Comparison of ENCODE assay signal across 26 cellular contexts in genomic region chr12:28082101-28082500, GRCh38.
"Had no signal": no experiment of that assay in that cellular context is flagged by ENCODE, and none has a peak within 500 bp of the region (broad histone marks: within the 10 kb centered on the region; RNA-seq: fewer than 3 reads in every experiment).

No MANE protein-coding gene starts in this region.

- H3K27ac Mint-ChIP-seq: activated naive CD4-positive, alpha-beta T cell treated with anti-CD3 and anti-CD28 coated beads for 36 hours; activated naive CD8-positive, alpha-beta T cell treated with anti-CD3 and anti-CD28 coated beads for 36 hours; activated T-helper 1 cell treated with anti-CD3 and anti-CD28 coated beads, Interleukin-12 subunit alpha, Interleukin-12 subunit beta, Interleukin-2, Interleukin-4 antibody, amounts not matched to agents 30 ng/mL and 10 ng/mL and 1 ng/mL, durations not matched to agents 14 hours and 24 hours and 36 hours; natural killer cell treated with Interleukin-12 subunit alpha and Interleukin-12 subunit beta and Interleukin-15 and Interleukin-18, amount 100 ng/mL, for 72 hours; stimulated activated effector memory CD8-positive, alpha-beta T cell treated with anti-CD3 and anti-CD28 coated beads, Interleukin-12 subunit alpha, Interleukin-12 subunit beta, amount 100 ng/mL, for 72 hours; stimulated activated naive CD8-positive, alpha-beta T cell treated with anti-CD3 and anti-CD28 coated beads, Interleukin-15, amount 100 ng/mL, for 72 hours; T-helper 2 cell treated with Interferon-gamma antibody and Interleukin-4, amounts not matched to agents 5 μg/mL and 100 μg/mL, for 36 hours; type B pancreatic cell had no signal

- DNase-seq: activated CD4-positive, alpha-beta T cell treated with anti-CD3 and anti-CD28 coated beads for 48 hours; activated CD4-positive, alpha-beta T cell treated with anti-CD3 and anti-CD28 coated beads, Interleukin-2, amount 50 U/mL, for 48 hours; activated CD8-positive, alpha-beta memory T cell treated with anti-CD3 and anti-CD28 coated beads, Interleukin-2, amount 50 U/mL, for 4 hours; activated effector memory CD4-positive, alpha-beta T cell treated with anti-CD3 and anti-CD28 coated beads, Interleukin-2, amount 50 U/mL, for 16 hours; activated naive CD4-positive, alpha-beta T cell treated with anti-CD3 and anti-CD28 coated beads for 36 hours; activated naive CD8-positive, alpha-beta T cell treated with anti-CD3 and anti-CD28 coated beads for 36 hours; activated T-cell treated with anti-CD3 and anti-CD28 coated beads, Interleukin-2, amount 50 U/mL, for 1 hour; adrenal gland; aorta; body of pancreas; left ventricle myocardium inferior; mucosa of descending colon; right lobe of liver; small intestine; stimulated activated CD4-positive, alpha-beta T cell treated with anti-CD3 and anti-CD28 coated beads, Interleukin-4, amount 100 ng/mL, for 24 hours; stimulated activated naive CD8-positive, alpha-beta T cell treated with anti-CD3 and anti-CD28 coated beads, Interleukin-15, amount 100 ng/mL, for 72 hours; substantia nigra; T-helper 1 cell; uterus had no signal

- H3K27me3 ChIP-seq: adrenal gland, body of pancreas, right lobe of liver, uterus had no signal

- ATAC-seq: body of pancreas; esophagus mucosa; mucosa of descending colon; natural killer cell treated with Interleukin-12 subunit alpha and Interleukin-12 subunit beta and Interleukin-15 and Interleukin-18, amount 100 ng/mL, for 72 hours; right lobe of liver; stimulated activated effector memory CD8-positive, alpha-beta T cell treated with anti-CD3 and anti-CD28 coated beads, Interleukin-12 subunit alpha, Interleukin-12 subunit beta, amount 100 ng/mL, for 72 hours; stimulated activated naive CD8-positive, alpha-beta T cell treated with anti-CD3 and anti-CD28 coated beads, Interleukin-15, amount 100 ng/mL, for 72 hours had no signal

- H3K4me3 Mint-ChIP-seq: activated naive CD4-positive, alpha-beta T cell treated with anti-CD3 and anti-CD28 coated beads for 36 hours; activated naive CD8-positive, alpha-beta T cell treated with anti-CD3 and anti-CD28 coated beads for 36 hours; activated T-helper 1 cell treated with anti-CD3 and anti-CD28 coated beads, Interleukin-12 subunit alpha, Interleukin-12 subunit beta, Interleukin-2, Interleukin-4 antibody, amounts not matched to agents 30 ng/mL and 10 ng/mL and 1 ng/mL, durations not matched to agents 14 hours and 24 hours and 36 hours; natural killer cell treated with Interleukin-12 subunit alpha and Interleukin-12 subunit beta and Interleukin-15 and Interleukin-18, amount 100 ng/mL, for 72 hours; stimulated activated effector memory CD8-positive, alpha-beta T cell treated with anti-CD3 and anti-CD28 coated beads, Interleukin-12 subunit alpha, Interleukin-12 subunit beta, amount 100 ng/mL, for 72 hours; stimulated activated naive CD8-positive, alpha-beta T cell treated with anti-CD3 and anti-CD28 coated beads, Interleukin-15, amount 100 ng/mL, for 72 hours; T-helper 2 cell treated with Interferon-gamma antibody and Interleukin-4, amounts not matched to agents 5 μg/mL and 100 μg/mL, for 36 hours; type B pancreatic cell had no signal

- H3K4me1 ChIP-seq: adrenal gland, body of pancreas, left ventricle myocardium inferior, right lobe of liver, uterus had no signal

- H3K4me3 ChIP-seq: adrenal gland, body of pancreas, left ventricle myocardium inferior, lung, mucosa of descending colon, right lobe of liver, uterus had no signal

- H3K9me3 ChIP-seq: adrenal gland, body of pancreas, mucosa of descending colon, right lobe of liver, uterus had no signal

- H3K36me3 ChIP-seq: adrenal gland, left ventricle myocardium inferior, right lobe of liver, uterus had no signal

- H3K27ac ChIP-seq: adrenal gland, body of pancreas, left ventricle myocardium inferior, right lobe of liver, uterus had no signal

- H3K36me3 Mint-ChIP-seq: natural killer cell treated with Interleukin-12 subunit alpha and Interleukin-12 subunit beta and Interleukin-15 and Interleukin-18, amount 100 ng/mL, for 72 hours; stimulated activated effector memory CD8-positive, alpha-beta T cell treated with anti-CD3 and anti-CD28 coated beads, Interleukin-12 subunit alpha, Interleukin-12 subunit beta, amount 100 ng/mL, for 72 hours had no signal

- H3K9me3 Mint-ChIP-seq: activated T-helper 1 cell treated with anti-CD3 and anti-CD28 coated beads, Interleukin-12 subunit alpha, Interleukin-12 subunit beta, Interleukin-2, Interleukin-4 antibody, amounts not matched to agents 30 ng/mL and 10 ng/mL and 1 ng/mL, durations not matched to agents 14 hours and 24 hours and 36 hours; stimulated activated effector memory CD8-positive, alpha-beta T cell treated with anti-CD3 and anti-CD28 coated beads, Interleukin-12 subunit alpha, Interleukin-12 subunit beta, amount 100 ng/mL, for 72 hours; stimulated activated naive CD8-positive, alpha-beta T cell treated with anti-CD3 and anti-CD28 coated beads, Interleukin-15, amount 100 ng/mL, for 72 hours; T-helper 2 cell treated with Interferon-gamma antibody and Interleukin-4, amounts not matched to agents 5 μg/mL and 100 μg/mL, for 36 hours; type B pancreatic cell had no signal
